1 cellular context compared by ENCODE assay signal in genomic region chr12:70353780-70354640, GRCh38.
TF ChIP-seq lines count a peak whose summit lies in the region.

No MANE protein-coding gene starts in this region.

TF ChIP-seq in K562, 482 proteins besides CTCF, POLR2A, EP300 and RAD21:
- no peak for TF ChIP-seq EGR1 (conservative IDR thresholded peaks at IDR 0.05)
- TF ChIP-seq EZH2 (IDR thresholded peaks at IDR 0.05; ENCODE audit: borderline replicate concordance, low read depth, low read length): no peak
- TF ChIP-seq SFPQ (IDR thresholded peaks at IDR 0.05; ENCODE audit: low read depth, low read length): no peak
- TF ChIP-seq ZNF668 (CRISPR knock-in tag; IDR thresholded peaks at IDR 0.05): no peak
- TF ChIP-seq HIVEP1 (CRISPR knock-in tag; IDR thresholded peaks at IDR 0.05): no peak
- no peak for TF ChIP-seq ZEB2 (IDR thresholded peaks at IDR 0.05)
- TF ChIP-seq EP400 (IDR thresholded peaks at IDR 0.05): no peak
- TF ChIP-seq C11orf30 (IDR thresholded peaks at IDR 0.05; ENCODE audit: low read depth): no peak
- TF ChIP-seq CXXC5 (CRISPR knock-in tag; IDR thresholded peaks at IDR 0.05): no peak
- TF ChIP-seq, protein P1, sequence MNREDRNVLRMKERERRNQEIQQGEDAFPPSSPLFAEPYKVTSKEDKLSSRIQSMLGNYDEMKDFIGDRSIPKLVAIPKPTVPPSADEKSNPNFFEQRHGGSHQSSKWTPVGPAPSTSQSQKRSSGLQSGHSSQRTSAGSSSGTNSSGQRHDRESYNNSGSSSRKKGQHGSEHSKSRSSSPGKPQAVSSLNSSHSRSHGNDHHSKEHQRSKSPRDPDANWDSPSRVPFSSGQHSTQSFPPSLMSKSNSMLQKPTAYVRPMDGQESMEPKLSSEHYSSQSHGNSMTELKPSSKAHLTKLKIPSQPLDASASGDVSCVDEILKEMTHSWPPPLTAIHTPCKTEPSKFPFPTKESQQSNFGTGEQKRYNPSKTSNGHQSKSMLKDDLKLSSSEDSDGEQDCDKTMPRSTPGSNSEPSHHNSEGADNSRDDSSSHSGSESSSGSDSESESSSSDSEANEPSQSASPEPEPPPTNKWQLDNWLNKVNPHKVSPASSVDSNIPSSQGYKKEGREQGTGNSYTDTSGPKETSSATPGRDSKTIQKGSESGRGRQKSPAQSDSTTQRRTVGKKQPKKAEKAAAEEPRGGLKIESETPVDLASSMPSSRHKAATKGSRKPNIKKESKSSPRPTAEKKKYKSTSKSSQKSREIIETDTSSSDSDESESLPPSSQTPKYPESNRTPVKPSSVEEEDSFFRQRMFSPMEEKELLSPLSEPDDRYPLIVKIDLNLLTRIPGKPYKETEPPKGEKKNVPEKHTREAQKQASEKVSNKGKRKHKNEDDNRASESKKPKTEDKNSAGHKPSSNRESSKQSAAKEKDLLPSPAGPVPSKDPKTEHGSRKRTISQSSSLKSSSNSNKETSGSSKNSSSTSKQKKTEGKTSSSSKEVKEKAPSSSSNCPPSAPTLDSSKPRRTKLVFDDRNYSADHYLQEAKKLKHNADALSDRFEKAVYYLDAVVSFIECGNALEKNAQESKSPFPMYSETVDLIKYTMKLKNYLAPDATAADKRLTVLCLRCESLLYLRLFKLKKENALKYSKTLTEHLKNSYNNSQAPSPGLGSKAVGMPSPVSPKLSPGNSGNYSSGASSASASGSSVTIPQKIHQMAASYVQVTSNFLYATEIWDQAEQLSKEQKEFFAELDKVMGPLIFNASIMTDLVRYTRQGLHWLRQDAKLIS (CRISPR knock-in tag; IDR thresholded peaks at IDR 0.05): no peak
- TF ChIP-seq ZZZ3 (IDR thresholded peaks at IDR 0.05): no peak
- no peak for TF ChIP-seq IRF1 (CRISPR knock-in tag; IDR thresholded peaks at IDR 0.05; ENCODE audit: borderline replicate concordance)
- TF ChIP-seq WHSC1 (IDR thresholded peaks at IDR 0.05; ENCODE audit: low read length): no peak
- TF ChIP-seq TRIM24 (IDR thresholded peaks at IDR 0.05): no peak
- TF ChIP-seq ZNF143 (CRISPR knock-in tag; IDR thresholded peaks at IDR 0.05): no peak
